14 cellular contexts compared by ENCODE assay signal in genomic region chr2:61354486-61355197, GRCh38.
"Had no signal": no experiment of that assay in that cellular context is flagged by ENCODE, and none has a peak within 500 bp of the region (broad histone marks: within the 10 kb centered on the region; RNA-seq: fewer than 3 reads in every experiment).

No MANE protein-coding gene starts in this region.

- ATAC-seq: activated CD4-positive, alpha-beta T cell treated with anti-CD3 and anti-CD28 coated beads for 36 hours; activated CD8-positive, alpha-beta T cell treated with anti-CD3 and anti-CD28 coated beads for 36 hours; body of pancreas; left colon; right cardiac atrium; stimulated activated effector memory CD8-positive, alpha-beta T cell treated with anti-CD3 and anti-CD28 coated beads, Interleukin-12 subunit alpha, Interleukin-12 subunit beta, amount 100 ng/mL, for 72 hours had no signal

- H3K4me3 ChIP-seq: body of pancreas, dorsolateral prefrontal cortex, smooth muscle cell, tibial artery had no signal

- H3K27ac ChIP-seq: body of pancreas, dorsolateral prefrontal cortex, tibial artery, VCaP had no signal

- H3K27me3 ChIP-seq: body of pancreas, dorsolateral prefrontal cortex, tibial artery had no signal

- DNase-seq: activated CD4-positive, alpha-beta T cell treated with anti-CD3 and anti-CD28 coated beads for 36 hours; activated CD8-positive, alpha-beta memory T cell treated with anti-CD3 and anti-CD28 coated beads, Interleukin-2, amount 50 U/mL, for 4 hours; activated CD8-positive, alpha-beta T cell treated with anti-CD3 and anti-CD28 coated beads for 36 hours; activated naive CD4-positive, alpha-beta T cell; body of pancreas; dorsolateral prefrontal cortex; immature natural killer cell; left colon; occipital lobe; right cardiac atrium; tibial artery had no signal
